15 cellular contexts compared by ENCODE assay signal in the genomic region with DNA sequence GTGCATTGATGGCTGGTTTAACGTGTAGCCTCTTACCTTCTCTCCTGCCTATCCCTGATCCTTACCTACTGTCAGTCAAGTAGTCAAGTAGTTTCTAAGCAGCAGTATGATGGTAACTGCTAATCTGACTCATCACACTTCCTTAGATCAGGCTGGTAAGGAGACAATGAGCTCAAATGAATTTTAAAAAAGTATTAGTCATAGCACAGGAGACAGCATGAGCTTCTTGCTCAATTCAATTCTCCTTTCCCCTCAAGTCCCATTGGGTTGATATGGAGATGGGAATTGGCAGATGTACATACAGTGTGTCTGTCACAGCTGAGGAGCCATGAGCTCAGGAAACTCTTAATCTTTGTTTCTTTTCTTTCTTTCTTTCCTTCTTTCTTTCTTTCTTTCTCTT.
DNase-seq lines count a peak whose midpoint lies in the region; ATAC-seq and TF ChIP-seq lines count a peak whose summit lies in the region.
"Had no signal": no experiment of that assay in that cellular context is flagged by ENCODE, and none has a peak within 500 bp of the region (broad histone marks: within the 10 kb centered on the region; RNA-seq: fewer than 3 reads in every experiment).

No MANE protein-coding gene starts in this region.

- no peak overlapping the region for H3K4me3 ChIP-seq in AG10803 (ENCODE audit: low read length)
- H3K4me3 ChIP-seq: gastroesophageal sphincter, lung, uterus had no signal

- no peak for TF ChIP-seq CTCF in AG10803 (conservative IDR thresholded peaks at IDR 0.05; ENCODE audit: low read length)

- DNase-seq in AG10803 (ENCODE audit: low read depth) (peak; percentile 83), Kasumi-1 (lab: John Stamatoyannopoulos, UW) (peak; percentile 76 to 82), astrocyte of the hippocampus (ENCODE audit: low read depth, low spot score) (peak; percentile 44), iris pigment epithelial cell (ENCODE audit: low read depth) (peak; percentile 98), NCI-H774 (lab: John Stamatoyannopoulos, UW) (no peak), LoVo (ENCODE audit: low spot score) (no peak)
- DNase-seq: amygdala; CD8-positive, alpha-beta T cell; NCI-H510A treated with DMSO at 0.1 percent for 48 hours; retina; uterus had no signal

- ATAC-seq in HG02678 (IDR thresholded peaks at IDR 0.05; ENCODE audit: unreplicated experiment) (no peak), GM21515 (IDR thresholded peaks at IDR 0.05; ENCODE audit: unreplicated experiment) (no peak)
- ATAC-seq: CD8-positive, alpha-beta T cell; gastroesophageal sphincter had no signal

Comparison
In these comparisons a context has a peak if more than half of its experiments do, and no peak if none do; other contexts are left out.
1. DNase-seq: peak in AG10803 (single experiment), Kasumi-1 (2 of 2), astrocyte of the hippocampus (single experiment) and iris pigment epithelial cell (single experiment); none in NCI-H774 (single experiment) and LoVo (single experiment).